Comparison of ENCODE assay signal across 18 cellular contexts in genomic region chr10:126392469-126392868, GRCh38.
"Had no signal": no experiment of that assay in that cellular context is flagged by ENCODE, and none has a peak within 500 bp of the region (broad histone marks: within the 10 kb centered on the region; RNA-seq: fewer than 3 reads in every experiment).

No MANE protein-coding gene starts in this region.

- H3K4me2 ChIP-seq: hepatocyte had no signal

- H3K79me2 ChIP-seq: hepatocyte, parathyroid adenoma had no signal

- H3K4me1 ChIP-seq: parathyroid adenoma had no signal

- H3K36me3 ChIP-seq: thoracic aorta, upper lobe of right lung had no signal

- H3K4me3 ChIP-seq: hepatocyte, lung, skin epidermis, thoracic aorta, upper lobe of right lung had no signal

- H3K27ac Mint-ChIP-seq: activated naive CD4-positive, alpha-beta T cell treated with anti-CD3 and anti-CD28 coated beads, Interleukin-2, amount 50 U/mL, for 24 hours; endodermal cell; naive B cell had no signal

- H3K9me3 ChIP-seq: thoracic aorta, upper lobe of right lung had no signal

- DNase-seq: activated CD4-positive, alpha-beta T cell treated with anti-CD3 and anti-CD28 coated beads, Interleukin-2, amount 50 U/mL, for 48 hours; activated CD4-positive, CD25-positive, alpha-beta regulatory T cell treated with anti-CD3 and anti-CD28 coated beads, Interleukin-2, amount 50 U/mL, for 72 hours; activated effector memory CD4-positive, alpha-beta T cell treated with Interleukin-2 at 50 U/mL for 16 hours; endodermal cell; islet precursor cell; naive B cell; stimulated activated CD4-positive, alpha-beta T cell treated with anti-CD3 and anti-CD28 coated beads, Interleukin-4, amount 100 ng/mL, for 4 hours; stimulated activated CD8-positive, alpha-beta memory T cell treated with anti-CD3 and anti-CD28 coated beads, Interleukin-4, amount 100 ng/mL, for 48 hours; stimulated activated naive CD8-positive, alpha-beta T cell treated with anti-CD3 and anti-CD28 coated beads, Interleukin-15, Interleukin-2, amounts not matched to agents 100 U/mL and 50 U/mL, for 24 hours; T-cell; T1000; upper lobe of right lung had no signal

- H3K9ac ChIP-seq: parathyroid adenoma had no signal

- H3K36me3 Mint-ChIP-seq: activated naive CD4-positive, alpha-beta T cell treated with anti-CD3 and anti-CD28 coated beads, Interleukin-2, amount 50 U/mL, for 24 hours; T-cell had no signal

- ATAC-seq: stimulated activated naive CD8-positive, alpha-beta T cell treated with anti-CD3 and anti-CD28 coated beads, Interleukin-15, Interleukin-2, amounts not matched to agents 100 U/mL and 50 U/mL, for 24 hours; T-cell; upper lobe of right lung had no signal

- H3K4me3 Mint-ChIP-seq: activated naive CD4-positive, alpha-beta T cell treated with anti-CD3 and anti-CD28 coated beads, Interleukin-2, amount 50 U/mL, for 24 hours; endodermal cell; naive B cell; T-cell had no signal

- H2AFZ ChIP-seq: hepatocyte, parathyroid adenoma had no signal

- H3K27ac ChIP-seq: hepatocyte, parathyroid adenoma, skin epidermis, thoracic aorta, upper lobe of right lung had no signal

- H3K4me1 Mint-ChIP-seq: activated naive CD4-positive, alpha-beta T cell treated with anti-CD3 and anti-CD28 coated beads, Interleukin-2, amount 50 U/mL, for 24 hours had no signal
